Comparison of ENCODE assay signal across 20 cellular contexts in the genomic region with DNA sequence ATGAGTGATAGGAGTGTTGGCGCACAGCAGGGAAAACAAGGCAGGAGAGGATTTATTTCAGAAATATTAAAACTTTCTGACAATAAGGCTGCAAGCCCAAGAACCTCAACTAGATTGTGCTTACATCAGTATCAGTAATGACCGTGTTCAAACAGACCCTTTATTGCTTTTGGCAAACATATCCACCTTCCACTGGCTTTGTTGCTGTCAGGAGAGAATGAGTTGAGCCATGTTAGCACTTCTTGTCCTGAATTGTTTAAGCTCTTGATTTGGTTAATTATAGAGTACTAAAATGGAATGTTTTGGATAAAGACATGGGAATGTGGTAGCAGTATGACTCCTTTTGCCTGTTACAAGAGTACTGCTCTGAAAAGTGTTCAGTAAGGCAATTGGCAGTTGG. TPM values are rescaled to one million over a fixed set of nuclear protein-coding genes. Genes with fewer than 3 reads are reported as not detected.
"Had no signal": no experiment of that assay in that cellular context is flagged by ENCODE, and none has a peak within 500 bp of the region (broad histone marks: within the 10 kb centered on the region; RNA-seq: fewer than 3 reads in every experiment).

No MANE protein-coding gene starts in this region.

- H3K27me3 ChIP-seq: heart left ventricle, right atrium auricular region, sigmoid colon, suprapubic skin, tibial nerve had no signal

- DNase-seq: effector CD4-positive, alpha-beta T cell; heart left ventricle; hypothalamus; kidney glomerular epithelial cell; mucosa of descending colon; naive thymus-derived CD8-positive, alpha-beta T cell; posterior cingulate gyrus; sigmoid colon; stimulated activated CD4-positive, alpha-beta T cell treated with anti-CD3 and anti-CD28 coated beads, Interleukin-2, amount 100 ng/mL, for 24 hours; stimulated activated naive CD4-positive, alpha-beta T cell had no signal

- H3K27ac Mint-ChIP-seq: naive thymus-derived CD8-positive, alpha-beta T cell had no signal

- H3K9me3 Mint-ChIP-seq: naive thymus-derived CD8-positive, alpha-beta T cell; neural crest cell had no signal

- H3K27ac ChIP-seq: coronary artery, heart left ventricle, right atrium auricular region, sigmoid colon, skin epidermis, suprapubic skin had no signal

- H3K36me3 ChIP-seq: heart left ventricle, right atrium auricular region, sigmoid colon, suprapubic skin, tibial nerve had no signal

- FAIRE-seq: endometrium, frontal cortex, islet of Langerhans had no signal

- ATAC-seq: esophagus mucosa; heart left ventricle; mucosa of descending colon; naive thymus-derived CD8-positive, alpha-beta T cell had no signal

- H3K4me3 ChIP-seq: coronary artery, heart left ventricle, mucosa of descending colon, right atrium auricular region, sigmoid colon, skin epidermis, suprapubic skin, tibial nerve had no signal

- H3K4me3 Mint-ChIP-seq: naive thymus-derived CD8-positive, alpha-beta T cell had no signal

- H3K27me3 Mint-ChIP-seq: naive thymus-derived CD8-positive, alpha-beta T cell had no signal

- H3K9me3 ChIP-seq: heart left ventricle, mucosa of descending colon, right atrium auricular region, sigmoid colon, suprapubic skin, tibial nerve had no signal

RNA-seq across cellular contexts. Expression of gene SMO, which starts 40.2 kb away (rescaled TPM):
- polyA plus RNA-seq: naive thymus-derived CD8-positive, alpha-beta T cell had no signal
